ENCODE assay signal across 2 cellular contexts in genomic region chr1:38558476-38559179, GRCh38.
TF ChIP-seq lines count a peak whose summit lies in the region.

No MANE protein-coding gene starts in this region.

TF ChIP-seq in IMR-90, 13 proteins besides CTCF, POLR2A, EP300 and RAD21:
- no peak for TF ChIP-seq CHD1 (IDR thresholded peaks at IDR 0.05; ENCODE audit: low read depth, low read length)
- no peak for TF ChIP-seq RFX5 (IDR thresholded peaks at IDR 0.05; ENCODE audit: low read depth, low read length)
- TF ChIP-seq USF2 (IDR thresholded peaks at IDR 0.05; ENCODE audit: low read depth, low read length) = no peak
- no peak for TF ChIP-seq NFE2L2 (IDR thresholded peaks at IDR 0.05; ENCODE audit: low read depth, low read length)
- TF ChIP-seq MAZ (IDR thresholded peaks at IDR 0.05; ENCODE audit: borderline replicate concordance, low read depth, low read length) = no peak
- TF ChIP-seq ELK1 (IDR thresholded peaks at IDR 0.05; ENCODE audit: borderline replicate concordance, low read depth, low read length) = no peak
- TF ChIP-seq MAFK (IDR thresholded peaks at IDR 0.05; ENCODE audit: low read depth, low read length) = no peak

TF ChIP-seq in H1, 55 proteins besides CTCF, POLR2A, EP300 and RAD21:
- TF ChIP-seq CEBPB (IDR thresholded peaks at IDR 0.05; ENCODE audit: low read depth, low read length) (no peak), CREB1 (IDR thresholded peaks at IDR 0.05) (no peak), SP1 (IDR thresholded peaks at IDR 0.05; ENCODE audit: low read depth, low read length) (0 out of 2 replicates have a peak, but pooled peaks have one; percentile 4), EZH2 (IDR thresholded peaks at IDR 0.05; ENCODE audit: low read depth, low read length, severe bottlenecking) (peak; percentile 27), TAF7 (optimal IDR thresholded peaks at IDR 0.05; ENCODE audit: borderline replicate concordance, low read depth, low read length) (peak; percentile 25), ASH2L (IDR thresholded peaks at IDR 0.05; ENCODE audit: low read length) (peak; percentile 73)
TF ChIP-seq in H1: peak in this region for 4.
